In the genomic region with DNA sequence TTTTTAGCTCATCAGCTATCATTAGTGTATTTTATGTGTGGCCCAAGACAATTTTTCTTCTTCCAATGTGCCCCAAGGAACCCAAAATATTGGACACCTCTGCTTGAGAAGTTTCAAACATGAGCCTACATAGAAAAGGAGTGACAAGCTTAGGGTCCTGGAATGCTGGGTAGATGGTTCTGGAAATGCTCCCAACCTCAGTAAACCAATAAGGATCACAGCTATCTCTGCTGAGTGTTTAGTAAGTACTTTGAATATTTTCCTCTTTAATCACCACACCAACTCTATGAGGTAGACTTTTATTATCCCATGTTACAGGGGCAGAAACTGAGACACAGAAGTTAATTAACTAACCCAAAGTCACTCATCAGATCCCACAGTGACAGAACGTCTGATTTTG, we compare ENCODE assay signal across 24 cellular contexts.
"Had no signal": no experiment of that assay in that cellular context is flagged by ENCODE, and none has a peak within 500 bp of the region (broad histone marks: within the 10 kb centered on the region; RNA-seq: fewer than 3 reads in every experiment).

No MANE protein-coding gene starts in this region.

- H3K36me3 ChIP-seq: ovary, suprapubic skin, transverse colon, upper lobe of right lung, uterus had no signal

- H3K4me3 ChIP-seq: lung, ovary, psoas muscle, suprapubic skin, transverse colon, upper lobe of right lung, uterus had no signal

- H3K27me3 ChIP-seq: ovary, suprapubic skin, transverse colon, upper lobe of right lung, uterus had no signal

- DNase-seq: cortex of kidney; effector memory CD8-positive, alpha-beta T cell; hypothalamus; immature natural killer cell; natural killer cell; occipital lobe; ovary; posterior cingulate gyrus; psoas muscle; right cardiac atrium; small intestine; stimulated activated CD4-positive, alpha-beta T cell treated with anti-CD3 and anti-CD28 coated beads, Interleukin-15, amount 100 ng/mL, for 24 hours; stimulated activated CD4-positive, alpha-beta T cell treated with anti-CD3 and anti-CD28 coated beads, Interleukin-2, amount 100 ng/mL, for 48 hours; stimulated activated CD8-positive, alpha-beta memory T cell treated with anti-CD3 and anti-CD28 coated beads, Interleukin-4, amount 100 ng/mL, for 48 hours; stimulated activated naive CD4-positive, alpha-beta T cell; stimulated activated naive CD8-positive, alpha-beta T cell treated with anti-CD3 and anti-CD28 coated beads, Interleukin-15, amount 100 ng/mL, for 72 hours; transverse colon; upper lobe of right lung; uterus had no signal

- FAIRE-seq: endometrium, frontal cortex, keratinocyte, small intestine had no signal
